24 cellular contexts compared by ENCODE assay signal in genomic region chr3:47452460-47453215, GRCh38.
"Had no signal": no experiment of that assay in that cellular context is flagged by ENCODE, and none has a peak within 500 bp of the region (broad histone marks: within the 10 kb centered on the region; RNA-seq: fewer than 3 reads in every experiment).

No MANE protein-coding gene starts in this region.

- H3K4me3 Mint-ChIP-seq: activated CD4-positive, alpha-beta memory T cell treated with anti-CD3 and anti-CD28 coated beads for 36 hours; activated CD4-positive, alpha-beta T cell treated with anti-CD3 and anti-CD28 coated beads, Interleukin-2, amount 10 ng/mL, durations not matched to agents 7 days and 5 days; activated naive CD8-positive, alpha-beta T cell treated with anti-CD3 and anti-CD28 coated beads, Interleukin-2, amount 50 U/mL, for 24 hours; activated T-cell treated with anti-CD3 and anti-CD28 coated beads, Interleukin-2, amount 50 U/mL, for 4 hours; brain; T-helper 1 cell treated with Interleukin-12 subunit alpha and Interleukin-12 subunit beta and Interleukin-4 antibody, amounts not matched to agents 30 μg/mL and 1 μg/mL, for 36 hours had no signal

- ATAC-seq: activated naive CD4-positive, alpha-beta T cell treated with anti-CD3 and anti-CD28 coated beads, Interleukin-2, amount 50 U/mL, for 72 hours; activated naive CD8-positive, alpha-beta T cell treated with anti-CD3 and anti-CD28 coated beads, Interleukin-2, amount 50 U/mL, for 24 hours; activated T-cell treated with anti-CD3 and anti-CD28 coated beads, Interleukin-2, amount 50 U/mL, for 4 hours; PC-3 had no signal

- H3K27ac Mint-ChIP-seq: activated CD4-positive, alpha-beta memory T cell treated with anti-CD3 and anti-CD28 coated beads for 36 hours; activated CD4-positive, alpha-beta T cell treated with anti-CD3 and anti-CD28 coated beads, Interleukin-2, amount 10 ng/mL, durations not matched to agents 7 days and 5 days; activated naive CD8-positive, alpha-beta T cell treated with anti-CD3 and anti-CD28 coated beads, Interleukin-2, amount 50 U/mL, for 24 hours; brain; T-helper 1 cell treated with Interleukin-12 subunit alpha and Interleukin-12 subunit beta and Interleukin-4 antibody, amounts not matched to agents 30 μg/mL and 1 μg/mL, for 36 hours had no signal

- H3K9me3 Mint-ChIP-seq: activated CD4-positive, alpha-beta memory T cell treated with anti-CD3 and anti-CD28 coated beads for 36 hours; activated naive CD8-positive, alpha-beta T cell treated with anti-CD3 and anti-CD28 coated beads, Interleukin-2, amount 50 U/mL, for 24 hours; activated T-cell treated with anti-CD3 and anti-CD28 coated beads, Interleukin-2, amount 50 U/mL, for 4 hours had no signal

- H3K27me3 Mint-ChIP-seq: activated CD4-positive, alpha-beta memory T cell treated with anti-CD3 and anti-CD28 coated beads for 36 hours; activated CD4-positive, alpha-beta T cell treated with anti-CD3 and anti-CD28 coated beads, Interleukin-2, amount 10 ng/mL, durations not matched to agents 7 days and 5 days; activated naive CD8-positive, alpha-beta T cell treated with anti-CD3 and anti-CD28 coated beads, Interleukin-2, amount 50 U/mL, for 24 hours; brain had no signal

- DNase-seq: activated CD4-positive, alpha-beta memory T cell treated with anti-CD3 and anti-CD28 coated beads for 36 hours; activated CD4-positive, alpha-beta T cell treated with anti-CD3 and anti-CD28 coated beads, Interleukin-2, amount 10 ng/mL, durations not matched to agents 7 days and 5 days; activated CD4-positive, CD25-positive, alpha-beta regulatory T cell; activated CD8-positive, alpha-beta memory T cell treated with anti-CD3 and anti-CD28 coated beads for 24 hours; activated effector memory CD4-positive, alpha-beta T cell treated with anti-CD3 and anti-CD28 coated beads, Interleukin-2, amount 50 U/mL, for 16 hours; activated naive CD4-positive, alpha-beta T cell treated with Interleukin-2 at 50 U/mL for 16 hours; activated naive CD8-positive, alpha-beta T cell treated with anti-CD3 and anti-CD28 coated beads, Interleukin-2, amount 50 U/mL, for 24 hours; activated T-cell treated with anti-CD3 and anti-CD28 coated beads, Interleukin-2, amount 50 U/mL, for 4 hours; amygdala; IMR-90; Kasumi-1; KBM-7; NCI-H1105 treated with DMSO at 0.1 percent for 48 hours; NCI-H1436 treated with DMSO at 0.1 percent for 48 hours; NCI-H187; NCI-H2081; NCI-H446; NCI-H524; PC-3; SHP77; T-helper 9 cell had no signal
